7 cellular contexts compared by ENCODE assay signal in the genomic region with DNA sequence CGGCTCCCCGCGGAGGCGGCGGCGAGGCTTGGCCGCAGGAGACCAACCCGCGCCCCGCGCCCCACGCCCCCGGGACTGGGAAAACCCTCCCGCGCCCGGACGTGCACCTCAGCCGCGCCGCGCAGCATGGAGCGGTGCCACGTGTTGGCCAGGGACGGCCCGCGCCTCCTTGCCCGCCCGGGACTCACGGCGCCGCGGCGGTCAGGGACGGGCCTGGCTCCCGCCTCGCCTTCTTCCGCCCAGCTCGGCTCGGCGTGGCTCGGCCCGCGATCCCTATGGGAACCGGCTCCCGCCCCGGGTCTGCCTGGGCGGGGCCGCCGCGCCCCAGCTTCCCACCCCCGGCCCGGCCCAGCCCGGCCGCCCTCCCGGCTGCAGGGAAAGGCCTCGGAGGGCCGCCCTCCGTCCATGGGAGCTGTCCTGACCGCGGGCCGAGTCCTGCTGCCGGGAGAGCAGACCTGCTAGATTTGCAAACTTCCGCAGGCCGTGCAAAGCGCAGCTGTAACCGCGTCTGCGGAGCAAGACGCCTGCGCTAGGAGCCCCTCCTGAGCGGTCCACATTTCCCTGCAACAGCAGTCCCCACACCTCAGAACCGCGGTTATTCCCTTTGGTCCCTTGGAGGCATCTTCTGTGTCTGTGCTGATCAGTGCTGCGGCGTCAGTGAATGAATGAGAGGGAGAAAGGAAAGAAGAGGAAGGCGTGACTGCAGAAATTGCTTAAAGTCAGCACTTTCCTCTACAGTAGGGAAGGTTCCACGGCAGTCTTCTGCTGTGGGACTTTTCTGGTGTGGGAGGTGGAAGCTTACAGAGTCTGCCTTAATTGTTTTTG. TPM values are rescaled to one million over a fixed set of nuclear protein-coding genes. Genes with fewer than 3 reads are reported as not detected.
DNase-seq lines count a peak whose midpoint lies in the region; ATAC-seq, FAIRE-seq and TF ChIP-seq lines count a peak whose summit lies in the region.

Gene CDKL1, minus strand, starts transcription at position 246 of the 825 bp plus-strand sequence. CDS start 1,013 bp downstream, outside the sequence.

- peak; percentile 28; the same call in 1 of the 2 replicates for TF ChIP-seq RAD21 in HepG2 (CRISPR knock-in tag; IDR thresholded peaks at IDR 0.05)

- H3K27ac ChIP-seq in HepG2 (ENCODE audit: extremely low read length, insufficient read depth, low read length): peak within 1 kb of the TSS; percentile 53

- intact Hi-C loops in HepG2 (cut with micrococcal nuclease; ENCODE audit: unreplicated experiment): loop anchor here (5.0 kb wide), 2 partner anchors 45 to 75 kb away; no protein-coding TSS in a partner anchor

- no peaks in the 10 kb centered on the region for H3K9me3 Mint-ChIP-seq in HFFc6

- no peaks in the 10 kb centered on the region for H4K20me1 ChIP-seq in HepG2 (ENCODE audit: insufficient read depth, low read length)

- DNase-seq in GM13977 (ENCODE audit: low spot score): peak; percentile 66
- DNase-seq in HFFc6: peak; percentile 70
- DNase-seq in NCI-H146 treated with DMSO at 0.1 percent for 48 hours (lab: John Stamatoyannopoulos, UW; ENCODE audit: unreplicated experiment): peak; percentile 25
- peak; percentile 22 for DNase-seq in activated CD4-positive, alpha-beta T cell treated with anti-CD3 and anti-CD28 coated beads, Interleukin-2, amount 50 U/mL, for 1 hour
- peak; percentile 83 for DNase-seq in ecto neural progenitor cell (ENCODE audit: low spot score)
- DNase-seq in HepG2 (ENCODE audit: low spot score): peak; percentile 32
- DNase-seq in stimulated activated CD4-positive, alpha-beta T cell treated with anti-CD3 and anti-CD28 coated beads, Interleukin-2, amount 100 ng/mL, for 24 hours: peak; percentile 59 to 71

- WGBS in HepG2 (ENCODE audit: low lambda C conversion rate): under 1% methylated on average over 24 of the region's 77 CpGs

- H3K36me3 ChIP-seq in HepG2 (replicated peaks in 1 of 2; ENCODE audit: control insufficient read depth in 1 of 2, insufficient read depth in 2 of 2, low read length in 2 of 2): no peaks in the 10 kb centered on the region

- CTCF ChIA-PET in HepG2 (lab: Yijun Ruan, JAX; ENCODE audit: low intra/inter-chr PET ratio, low total read pairs): no interaction called here

- peak within 1 kb of the TSS; percentile 99 for H3K27ac Mint-ChIP-seq in HFFc6

- peak within 1 kb of the TSS; percentile 51 for H2AFZ ChIP-seq in HepG2 (ENCODE audit: low read length)

- peak within 1 kb of the TSS; percentile 93 for H3K4me3 Mint-ChIP-seq in HFFc6

- TF ChIP-seq EP300 in HepG2 (IDR thresholded peaks at IDR 0.05; ENCODE audit: low read depth in 2 of 2, low read length in 2 of 2): no peak
- no peak for TF ChIP-seq EP300 in HepG2 (CRISPR knock-in tag; IDR thresholded peaks at IDR 0.05; ENCODE audit: borderline replicate concordance)

- POLR2A ChIA-PET in HepG2 (lab: Yijun Ruan, JAX): interaction anchor here (1.2 to 1.4 kb wide), 2 partner anchors 76 to 84 kb away, joined by 4 to 5 read pairs; partner anchors contain the start of genes DMAC2L and L2HGDH

- peak within 1 kb of the TSS; percentile 63 for H3K9ac ChIP-seq in HepG2 (ENCODE audit: insufficient read depth, low read depth, low read length)

- peaks cover 46% of the 10 kb centered on the region for H3K4me1 ChIP-seq in HepG2 (ENCODE audit: insufficient read depth, low read length)

- in situ Hi-C loops in GM13977 (cut with MboI; ENCODE audit: low pct_unique_long_range_greater_than_20kb, low sequenced_read_pairs, unreplicated experiment): no loop called here
- in situ Hi-C loops in HepG2 (cut with HindIII; ENCODE audit: extremely low pct_ligation_motif_present, low pct_unique_long_range_greater_than_20kb): no loop called here

- H3K4me1 Mint-ChIP-seq in HFFc6 (ENCODE audit: low read depth): peaks cover 68% of the 10 kb centered on the region

- H3K27me3 ChIP-seq in HepG2 (ENCODE audit: control insufficient read depth in 1 of 2, insufficient read depth in 2 of 2, low read length in 2 of 2): no peaks in the 10 kb centered on the region

- TF ChIP-seq POLR2A in HepG2 (IDR thresholded peaks at IDR 0.05; ENCODE audit: insufficient read depth in 1 of 2, low read depth in 2 of 2, low read length in 2 of 2): peak in 1 of 2 experiments; percentile 46; a peak in 2 of 4 replicates

- peak; percentile 4 for FAIRE-seq in HepG2 (lab: Jason Lieb, UNC)

- H3K4me3 ChIP-seq in HepG2 (replicated peaks in 1 of 3; ENCODE audit: insufficient read depth in 1 of 3, low read depth in 2 of 3, low read length in 3 of 3): peak within 1 kb of the TSS; percentile 61 to 73 (median 61)

- peak within 1 kb of the TSS; percentile 96 for H3K4me2 ChIP-seq in HepG2 (ENCODE audit: low read depth, low read length)

- peak; percentile 88 for ATAC-seq in HepG2

- BruUV-seq in HepG2 (replicated peaks; lab: Mats Ljungman, UMichigan): TSS peak; percentile 46

- no peaks in the 10 kb centered on the region for H3K27me3 Mint-ChIP-seq in HFFc6 (ENCODE audit: insufficient read depth)

- no peaks in the 10 kb centered on the region for H3K9me3 ChIP-seq in HepG2 (ENCODE audit: low read length)

- H3K79me2 ChIP-seq in HepG2 (ENCODE audit: insufficient read depth, low read length): no peaks in the 10 kb centered on the region

- peaks cover 13% of the 10 kb centered on the region for H3K36me3 Mint-ChIP-seq in HFFc6 (ENCODE audit: low read depth)

- TF ChIP-seq CTCF in GM13977 (IDR thresholded peaks at IDR 0.05; ENCODE audit: extremely low read depth, insufficient read depth, missing control alignments) (no peak), HFFc6 (IDR thresholded peaks at IDR 0.05) (no peak), HepG2 (CRISPR knock-in tag; IDR thresholded peaks at IDR 0.05) (no peak; the same call in 1 of the 2 replicates)

TF ChIP-seq in HepG2, 621 proteins besides CTCF, POLR2A, EP300 and RAD21 (continues in another document):
- no peak for TF ChIP-seq ZBTB25 (CRISPR knock-in tag; IDR thresholded peaks at IDR 0.05)
- 0 out of 2 replicates have a peak, but pooled peaks have one; percentile 7 for TF ChIP-seq ARID5B (CRISPR knock-in tag; IDR thresholded peaks at IDR 0.05)

RNA-seq across cellular contexts. Expression of gene CDKL1, which starts in this region (rescaled TPM):
- 1 to 10 TPM; 4.4 to 8.0 (median 6.2) TPM for total RNA-seq in HFFc6 (2021; fragmentation: NEBNext Ultra II Directional; extraction: Animal tissue kit (Norgen Biotek cat#: 25700))
- 5.1 and 7.9 TPM in 2 replicates for total RNA-seq in HepG2 (2016; rRNA removed; fragmentation: Illumina TruSeq; extraction: Trizol)
- total RNA-seq in HepG2 (2016; cell fraction: cytosol; rRNA removed; fragmentation: Illumina TruSeq; extraction: Trizol; ENCODE audit: low read depth): 1.4 and 3.0 TPM in 2 replicates
- 4.2 and 9.4 TPM in 2 replicates for total RNA-seq in HepG2 (2016; cell fraction: insoluble cytoplasmic fraction; rRNA removed; fragmentation: Illumina TruSeq; extraction: Trizol)
- total RNA-seq in HepG2 (2016; cell fraction: membrane; rRNA removed; fragmentation: Illumina TruSeq; extraction: Trizol): 2.3 and 3.1 TPM in 2 replicates
- total RNA-seq in HepG2 (2016; cell fraction: nucleus; rRNA removed; fragmentation: Illumina TruSeq; extraction: Trizol): 1.9 and 6.9 TPM in 2 replicates
- 0.30 and 4.4 TPM in 2 replicates for polyA plus RNA-seq in HepG2 (2011; rRNA removed)
- polyA plus RNA-seq in HepG2 (2011; cell fraction: cytosol; rRNA removed): 0.33 and 1.1 TPM in 2 replicates
- polyA plus RNA-seq in HepG2 (2011; cell fraction: nucleus; rRNA removed): 0.57 and 0.66 TPM in 2 replicates
- 0.33 and 0.63 TPM in 2 replicates for polyA plus RNA-seq in HepG2 (2012)
- polyA plus RNA-seq in HepG2 (2016; cell fraction: cytosol; fragmentation: Illumina TruSeq; extraction: Trizol; ENCODE audit: low read depth): 0.33 and 1.4 TPM in 2 replicates
- polyA plus RNA-seq in HepG2 (2016; cell fraction: insoluble cytoplasmic fraction; fragmentation: Illumina TruSeq; extraction: Trizol; ENCODE audit: low read depth): 7.0 and 9.1 TPM in 2 replicates
- polyA plus RNA-seq in HepG2 (2016; cell fraction: membrane; fragmentation: Illumina TruSeq; extraction: Trizol; ENCODE audit: low read depth): 0.94 and 1.4 TPM in 2 replicates
- 1.9 and 2.0 TPM in 2 replicates for polyA plus RNA-seq in HepG2 (2016; cell fraction: nucleus; fragmentation: Illumina TruSeq; extraction: Trizol; ENCODE audit: insufficient read depth, low read depth)
- polyA minus RNA-seq in HepG2 (2011; rRNA and poly(A)+ RNA removed; ENCODE audit: low replicate concordance): 1.7 and 2.9 TPM in 2 replicates
- 0.79 and 2.7 TPM in 2 replicates for polyA minus RNA-seq in HepG2 (2011; cell fraction: cytosol; rRNA and poly(A)+ RNA removed)
- 0.99 and 1.2 TPM in 2 replicates for polyA minus RNA-seq in HepG2 (2011; cell fraction: nucleus; rRNA and poly(A)+ RNA removed)

Comparison
In these comparisons a context has a peak if more than half of its experiments do, and no peak if none do; other contexts are left out.
1. Peak in every context shown above with its lines: DNase-seq, ATAC-seq, H3K4me3 ChIP-seq and H3K27ac ChIP-seq.
2. DNase-seq: peak in every context shown above with its lines; median percentile 83 in ecto neural progenitor cell; 70 in HFFc6; 66 in GM13977; 65 in stimulated activated CD4-positive, alpha-beta T cell treated with anti-CD3 and anti-CD28 coated beads, Interleukin-2, amount 100 ng/mL, for 24 hours; 32 in HepG2; 25 in NCI-H146 treated with DMSO at 0.1 percent for 48 hours; 22 in activated CD4-positive, alpha-beta T cell treated with anti-CD3 and anti-CD28 coated beads, Interleukin-2, amount 50 U/mL, for 1 hour.